9 cellular contexts compared by ENCODE assay signal in the genomic region with DNA sequence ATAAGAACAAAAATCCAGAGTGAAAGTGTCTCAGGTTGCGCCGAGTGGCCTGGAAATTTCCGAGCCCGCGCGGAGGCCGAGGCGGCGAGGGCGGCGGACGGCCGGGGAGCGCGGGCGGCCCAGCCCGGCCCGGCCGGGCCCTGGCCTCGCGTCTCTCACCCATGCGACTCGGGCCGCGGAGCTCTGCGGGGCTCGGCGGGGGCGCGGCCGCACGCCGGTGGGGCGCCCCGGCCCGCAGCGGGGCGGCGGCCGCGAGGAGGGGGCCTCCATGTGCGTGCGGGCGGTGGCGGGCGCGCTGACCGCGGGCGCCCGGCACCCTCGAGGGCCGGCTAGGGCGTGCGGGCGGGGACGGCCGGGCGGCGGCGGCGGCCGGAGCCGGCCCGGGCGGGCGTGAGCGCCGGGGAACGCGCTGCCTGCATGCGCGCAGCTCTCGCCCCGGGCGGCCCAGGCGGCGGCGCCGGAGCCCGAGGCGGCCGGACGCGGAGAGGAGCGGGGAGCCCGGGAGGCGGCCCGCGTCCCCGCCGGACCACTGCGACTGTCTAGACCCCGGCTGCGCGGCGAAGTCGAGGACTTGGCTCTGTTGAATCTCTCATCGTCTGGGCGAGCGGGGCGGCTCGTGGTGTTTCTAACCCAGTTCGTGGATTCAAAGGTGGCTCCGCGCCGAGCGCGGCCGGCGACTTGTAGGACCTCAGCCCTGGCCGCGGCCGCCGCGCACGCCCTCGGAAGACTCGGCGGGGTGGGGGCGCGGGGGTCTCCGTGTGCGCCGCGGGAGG. TPM values are rescaled to one million over a fixed set of nuclear protein-coding genes. Genes with fewer than 3 reads are reported as not detected.
DNase-seq lines count a peak whose midpoint lies in the region; ATAC-seq, FAIRE-seq and TF ChIP-seq lines count a peak whose summit lies in the region.
"Had no signal": no experiment of that assay in that cellular context is flagged by ENCODE, and none has a peak within 500 bp of the region (broad histone marks: within the 10 kb centered on the region; RNA-seq: fewer than 3 reads in every experiment).

Gene EN2, plus strand, starts transcription at position 586 of the 773 bp plus-strand sequence. CDS start 249 bp downstream, outside the sequence.

- DNase-seq in 8988T: peak; percentile 24
- DNase-seq in GM23338 (ENCODE audit: low spot score): peak; percentile 39
- DNase-seq in bronchial epithelial cell (ENCODE audit: low read depth): no peak
- no peak for DNase-seq in SIG-M5 treated with dmso at 0.1 percent for 504 hours (lab: John Stamatoyannopoulos, UW; ENCODE audit: unreplicated experiment)
- DNase-seq in sciatic nerve (ENCODE audit: low spot score): no peak

- no peak within 1 kb of the TSS for H3K27ac ChIP-seq in GM23338 (ENCODE audit: low read depth)

- TF ChIP-seq CTCF in GM23338 (conservative IDR thresholded peaks at IDR 0.05; ENCODE audit: low read depth in 2 of 2): no peak
- TF ChIP-seq CTCF in bronchial epithelial cell (IDR thresholded peaks at IDR 0.05; ENCODE audit: insufficient read depth, low read length, severe bottlenecking): no peak

- no peak for TF ChIP-seq POLR2A in GM18505 (IDR thresholded peaks at IDR 0.05; ENCODE audit: borderline replicate concordance, extremely low read depth, insufficient read depth, insufficient read length)

- peaks cover 4% of the 10 kb centered on the region for H3K9me3 Mint-ChIP-seq in GM23338

- H4K20me1 ChIP-seq in GM23338 (replicated peaks; ENCODE audit: insufficient read depth): peaks cover 32% of the 10 kb centered on the region

- H3K36me3 ChIP-seq in GM23338 (ENCODE audit: insufficient read depth): no peaks in the 10 kb centered on the region
- H3K36me3 ChIP-seq in bronchial epithelial cell (ENCODE audit: control insufficient read depth, insufficient read depth, low read length): no peaks in the 10 kb centered on the region

- H3K27me3 ChIP-seq in GM23338 (ENCODE audit: insufficient read depth) (peaks cover 97% of the 10 kb centered on the region), bronchial epithelial cell (ENCODE audit: control insufficient read depth, insufficient read depth, low read length) (peaks cover 81% of the 10 kb centered on the region), mononuclear cell (ENCODE audit: insufficient read depth, low read length) (peaks cover 85% of the 10 kb centered on the region)

- no peak within 1 kb of the TSS for H3K27ac Mint-ChIP-seq in GM23338

- ATAC-seq in GM23338 (no peak), sciatic nerve (no peak), HG03045 (IDR thresholded peaks at IDR 0.05; ENCODE audit: unreplicated experiment) (no peak), GM18505 (IDR thresholded peaks at IDR 0.05; ENCODE audit: unreplicated experiment) (no peak)

- peak within 1 kb of the TSS; percentile 74 for H3K4me2 ChIP-seq in GM23338

- no peaks in the 10 kb centered on the region for H3K9me2 ChIP-seq in GM23338 (ENCODE audit: insufficient read depth)

- no peak for FAIRE-seq in bronchial epithelial cell (lab: Jason Lieb, UNC)

- peaks cover 30% of the 10 kb centered on the region; the same call in 1 of the 2 replicates for H3F3A ChIP-seq in GM23338 (replicated peaks; ENCODE audit: low read depth)

- no peaks in the 10 kb centered on the region for H3K79me2 ChIP-seq in GM23338 (replicated peaks; ENCODE audit: insufficient read depth)

- H3K4me3 ChIP-seq in GM23338 (peak within 1 kb of the TSS; percentile 46), bronchial epithelial cell (ENCODE audit: low read depth, low read length) (peak within 1 kb of the TSS; percentile 32), mononuclear cell (ENCODE audit: low read length) (peak within 1 kb of the TSS; percentile 18)

- H3K4me1 ChIP-seq in GM23338 (ENCODE audit: insufficient read depth) (peaks cover 43% of the 10 kb centered on the region), mononuclear cell (ENCODE audit: insufficient read depth, low read length) (peaks cover 24% of the 10 kb centered on the region)

- intact Hi-C loops in sciatic nerve (cut with DNase I): loop anchor here (10.0 kb wide), 1 partner anchor 47 kb away; no protein-coding TSS in a partner anchor

- H3K36me3 Mint-ChIP-seq in GM23338 (ENCODE audit: low read depth): no peaks in the 10 kb centered on the region

- no peaks in the 10 kb centered on the region for H3K9me3 ChIP-seq in mononuclear cell (ENCODE audit: low read depth, low read length)

- peak within 1 kb of the TSS; percentile 46 for H3K4me3 Mint-ChIP-seq in GM23338

- H3K4me1 Mint-ChIP-seq in GM23338: peaks cover 21% of the 10 kb centered on the region

- H3K27me3 Mint-ChIP-seq in GM23338 (ENCODE audit: insufficient read depth, low read depth, poor library complexity): peaks cover 95% of the 10 kb centered on the region

- H2AFZ ChIP-seq in GM23338: no peak within 1 kb of the TSS; the same call in 1 of the 2 replicates

TF ChIP-seq in GM23338, 12 proteins besides CTCF, POLR2A, EP300 and RAD21:
- TF ChIP-seq EZH2phosphoT487 (IDR thresholded peaks at IDR 0.05; ENCODE audit: unreplicated experiment) (peak; percentile 100), ETS1 (IDR thresholded peaks at IDR 0.05) (no peak), EZH2 (IDR thresholded peaks at IDR 0.05; ENCODE audit: low read depth, unreplicated experiment) (peak; percentile 98), NANOG (IDR thresholded peaks at IDR 0.05; ENCODE audit: borderline replicate concordance) (no peak), JUNB (IDR thresholded peaks at IDR 0.05; ENCODE audit: unreplicated experiment) (no peak), ZNF114 (CRISPR knock-in tag; IDR thresholded peaks at IDR 0.05) (no peak)
TF ChIP-seq in GM23338: peak in this region for 2.

RNA-seq across cellular contexts. Expression of gene EN2, which starts in this region (rescaled TPM):
- not detected in 2 replicates for total RNA-seq in GM23338 (2014; rRNA removed; shearing (Covaris generic))
- polyA plus RNA-seq in GM23338 (2016; fragmentation: Nextera tagmentation; extraction: Ambion mirVana): not detected in 2 replicates
- total RNA-seq in bronchial epithelial cell (not detected in 2 replicates), mononuclear cell (not detected), sciatic nerve (not detected)
- total RNA-seq: activated CD8-positive, alpha-beta memory T cell treated with anti-CD3 and anti-CD28 coated beads for 36 hours had no signal

Comparison
In these comparisons a context has a peak if more than half of its experiments do, and no peak if none do; other contexts are left out.
1. Peak in DNase-seq, H3K4me3 ChIP-seq and H3K4me2 ChIP-seq in GM23338; RNA of the gene not detected or under 1 TPM.